Comparison of ENCODE assay signal across 1 cellular context in genomic region chr4:102535398-102536082, GRCh38.
TF ChIP-seq lines count a peak whose summit lies in the region.

No MANE protein-coding gene starts in this region.

TF ChIP-seq in GM12878, 131 proteins besides CTCF, POLR2A, EP300 and RAD21 (continued from another document):
- TF ChIP-seq HDAC6 (IDR thresholded peaks at IDR 0.05; ENCODE audit: unreplicated experiment), result no peak
- no peak for TF ChIP-seq ETV6 (conservative IDR thresholded peaks at IDR 0.05 in 1 of 2, IDR thresholded peaks at IDR 0.05 in 1 of 2; ENCODE audit: borderline replicate concordance in 1 of 2, low read depth in 1 of 2)
- peak; percentile 71 to 82 for TF ChIP-seq IKZF2 (IDR thresholded peaks at IDR 0.05)
- 0 out of 4 replicates have a peak, but pooled peaks of 1 of the 2 experiments have one; percentile 35 for TF ChIP-seq SRF (IDR thresholded peaks at IDR 0.05; ENCODE audit: low read depth in 2 of 2, low read length in 2 of 2)
- no peak for TF ChIP-seq NR2C1 (IDR thresholded peaks at IDR 0.05)
- no peak for TF ChIP-seq BRCA1 (IDR thresholded peaks at IDR 0.05; ENCODE audit: low read depth, low read length)
- no peak for TF ChIP-seq PAX8 (IDR thresholded peaks at IDR 0.05)
- no peak for TF ChIP-seq PBX3 (IDR thresholded peaks at IDR 0.05; ENCODE audit: insufficient replicate concordance, low read depth, low read length)
- peak; percentile 95 for TF ChIP-seq IRF4 (IDR thresholded peaks at IDR 0.05; ENCODE audit: low read depth, low read length)
- peak; percentile 86 for TF ChIP-seq CBFB (IDR thresholded peaks at IDR 0.05; ENCODE audit: low read depth)
- no peak for TF ChIP-seq SKIL (IDR thresholded peaks at IDR 0.05; ENCODE audit: low read depth, poor library complexity, severe bottlenecking)
- TF ChIP-seq CBX5 (IDR thresholded peaks at IDR 0.05; ENCODE audit: low read depth), result no peak
- TF ChIP-seq POU2F2 (IDR thresholded peaks at IDR 0.05; ENCODE audit: borderline replicate concordance, low read depth, low read length), result 0 out of 3 replicates have a peak, but pooled peaks have one; percentile 54
- TF ChIP-seq E2F8 (IDR thresholded peaks at IDR 0.05; ENCODE audit: low read depth, partially characterized antibody), result no peak
- peak; percentile 49; the same call in 1 of the 2 replicates for TF ChIP-seq PML (IDR thresholded peaks at IDR 0.05; ENCODE audit: low read length)
- no peak for TF ChIP-seq TARDBP (IDR thresholded peaks at IDR 0.05; ENCODE audit: borderline replicate concordance)
- peak; percentile 73; the same call in 1 of the 2 replicates for TF ChIP-seq CREM (IDR thresholded peaks at IDR 0.05; ENCODE audit: low read depth)
- peak; percentile 57; the same call in 1 of the 2 replicates for TF ChIP-seq ZNF24 (IDR thresholded peaks at IDR 0.05)
- no peak for TF ChIP-seq CHD4 (IDR thresholded peaks at IDR 0.05)
- peak in 1 of 2 experiments; percentile 9; a peak in 1 of 4 replicates for TF ChIP-seq BHLHE40 (IDR thresholded peaks at IDR 0.05; ENCODE audit: borderline replicate concordance in 1 of 2, low read depth in 2 of 2, low read length in 1 of 2)
- no peak for TF ChIP-seq HCFC1 (IDR thresholded peaks at IDR 0.05; ENCODE audit: low read length)
- TF ChIP-seq RFX5 (IDR thresholded peaks at IDR 0.05; ENCODE audit: low read depth, low read length), result no peak
- TF ChIP-seq SMAD1 (IDR thresholded peaks at IDR 0.05; ENCODE audit: low read depth, partially characterized antibody), result no peak
- TF ChIP-seq EED (IDR thresholded peaks at IDR 0.05; ENCODE audit: low read depth), result peak; percentile 63; the same call in 1 of the 2 replicates
- peak; percentile 78 for TF ChIP-seq MTA3 (IDR thresholded peaks at IDR 0.05; ENCODE audit: borderline replicate concordance, low read length)
- no peak for TF ChIP-seq RCOR1 (conservative IDR thresholded peaks at IDR 0.05; ENCODE audit: low read depth, low read length)
- TF ChIP-seq RELB (IDR thresholded peaks at IDR 0.05; ENCODE audit: low read depth), result peak; percentile 48; the same call in 1 of the 2 replicates
- TF ChIP-seq USF2 (IDR thresholded peaks at IDR 0.05; ENCODE audit: borderline replicate concordance, low read depth, low read length), result no peak
- TF ChIP-seq MLLT1 (IDR thresholded peaks at IDR 0.05), result no peak
- peak; percentile 76 for TF ChIP-seq IKZF1 (conservative IDR thresholded peaks at IDR 0.05)
- TF ChIP-seq DPF2 (IDR thresholded peaks at IDR 0.05), result peak; percentile 85
- no peak for TF ChIP-seq SUPT20H (IDR thresholded peaks at IDR 0.05; ENCODE audit: borderline replicate concordance, control insufficient read depth, low read depth, low read length)
- no peak for TF ChIP-seq ZNF592 (IDR thresholded peaks at IDR 0.05)
- TF ChIP-seq RUNX3 (IDR thresholded peaks at IDR 0.05; ENCODE audit: low read length), result peak; percentile 95
- no peak for TF ChIP-seq HDAC2 (IDR thresholded peaks at IDR 0.05)
- TF ChIP-seq MEF2A (IDR thresholded peaks at IDR 0.05; ENCODE audit: insufficient read depth, low read depth, low read length), result peak; percentile 54; the same call in 1 of the 2 replicates
- peak; percentile 72 for TF ChIP-seq JUND (IDR thresholded peaks at IDR 0.05; ENCODE audit: low read depth, low read length)
- peak; percentile 13; the same call in 1 of the 2 replicates for TF ChIP-seq PAX5 (IDR thresholded peaks at IDR 0.05; ENCODE audit: borderline replicate concordance, low read depth, low read length)
- TF ChIP-seq NFIC (IDR thresholded peaks at IDR 0.05; ENCODE audit: low read depth, low read length), result peak; percentile 95
- peak; percentile 77 for TF ChIP-seq ATF2 (IDR thresholded peaks at IDR 0.05; ENCODE audit: low read length)
- no peak for TF ChIP-seq MAX (IDR thresholded peaks at IDR 0.05; ENCODE audit: low read depth, low read length)
- TF ChIP-seq MEF2B (IDR thresholded peaks at IDR 0.05; ENCODE audit: partially characterized antibody, poor library complexity, severe bottlenecking), result peak; percentile 49
- no peak for TF ChIP-seq ELK1 (IDR thresholded peaks at IDR 0.05; ENCODE audit: low read depth, low read length)
- TF ChIP-seq PKNOX1 (IDR thresholded peaks at IDR 0.05), result no peak
